In the genomic region with DNA sequence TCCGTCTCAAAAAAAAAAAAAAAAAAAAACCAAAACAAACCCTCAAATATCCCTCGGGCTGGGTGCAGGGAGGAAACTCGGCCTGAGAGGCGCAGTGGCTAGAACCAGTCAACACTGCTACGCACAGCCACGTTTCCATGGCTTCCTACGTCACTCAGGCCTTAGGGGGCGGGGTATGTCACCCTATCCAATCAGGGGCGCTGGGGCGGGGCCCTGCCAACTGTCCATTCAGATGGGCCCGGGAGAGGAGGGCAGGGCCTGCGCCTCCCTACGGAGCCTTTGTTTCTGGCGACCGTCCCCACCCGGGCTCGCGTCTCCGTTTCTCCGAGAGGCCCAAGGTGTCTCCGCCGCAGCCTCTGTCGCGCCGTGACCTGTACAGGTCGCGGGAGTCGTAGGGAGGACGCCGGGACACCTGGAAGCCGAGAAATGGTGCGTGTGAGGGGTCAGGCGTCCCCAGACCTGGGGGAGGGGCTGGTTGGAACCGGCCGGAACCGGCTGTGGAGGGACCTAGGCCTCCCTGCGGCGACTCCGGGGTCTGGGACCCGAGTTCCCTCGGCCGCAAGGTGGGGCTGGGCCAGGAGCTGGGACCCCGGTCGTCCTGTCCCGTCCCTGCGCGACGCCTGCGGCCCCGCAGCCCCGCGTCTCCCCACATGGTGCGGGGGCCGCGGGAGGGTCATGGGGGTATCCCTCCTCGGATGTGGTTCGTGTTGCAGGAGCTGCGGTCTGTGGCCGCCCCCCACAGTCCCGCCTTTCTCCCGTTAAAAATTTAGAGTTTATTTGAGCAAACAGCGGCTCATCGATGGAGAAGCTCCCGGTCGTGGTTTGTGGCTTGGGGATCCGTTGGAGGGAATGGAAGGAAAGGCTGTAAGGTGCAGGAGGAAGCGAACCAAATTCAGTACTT, we compare ENCODE assay signal across 8 cellular contexts. TPM values are rescaled to one million over a fixed set of nuclear protein-coding genes. Genes with fewer than 3 reads are reported as not detected.
A peak's percentile ranks its signal among the peaks of the same experiment; 100 is the strongest.
DNase-seq lines count a peak whose midpoint lies in the region; ATAC-seq, FAIRE-seq and TF ChIP-seq lines count a peak whose summit lies in the region.

A gene (plus strand): TSS at position 282 of the 901 bp plus-strand sequence. CDS start 145 bp downstream, at position 427.

- peak within 1 kb of the TSS; percentile 96 for H3K4me3 ChIP-seq in BE2C (ENCODE audit: low read depth, low read length)

- no peak; the same call in 1 of the 2 replicates for TF ChIP-seq CTCF in BE2C (IDR thresholded peaks at IDR 0.05; ENCODE audit: low read depth, low read length)

- H3K36me3 ChIP-seq in BE2C, result peaks cover 20% of the 10 kb centered on the region

- no peaks in the 10 kb centered on the region for H3K9me3 ChIP-seq in BE2C

- DNase-seq in BE2C, result peak; percentile 99
- DNase-seq in NCI-H510A treated with DMSO at 0.1 percent for 48 hours (lab: John Stamatoyannopoulos, UW), result peak; percentile 96
- peak; percentile 95 to 98 for DNase-seq in activated CD4-positive, alpha-beta T cell treated with anti-CD3 and anti-CD28 coated beads for 4 hours
- DNase-seq in stimulated activated CD4-positive, alpha-beta T cell treated with anti-CD3 and anti-CD28 coated beads, Interleukin-1b, Interleukin-23, amount 100 ng/mL, for 4 hours (ENCODE audit: low read depth in 2 of 2), result peak; percentile 88 to 95

- H3K27ac ChIP-seq in layer of hippocampus (ENCODE audit: low read depth, low read length), result peak within 1 kb of the TSS; percentile 91

- no peaks in the 10 kb centered on the region for H3K27me3 ChIP-seq in BE2C
- H3K27me3 ChIP-seq in layer of hippocampus (ENCODE audit: control insufficient read depth, insufficient read depth, low read length), result no peaks in the 10 kb centered on the region

- TF ChIP-seq POLR2A in GM19193 (IDR thresholded peaks at IDR 0.05; ENCODE audit: extremely low read depth, insufficient read depth, insufficient read length), result peak; percentile 95

- ATAC-seq in HG03439 (IDR thresholded peaks at IDR 0.05; ENCODE audit: unreplicated experiment), result peak; percentile 99

- FAIRE-seq in colon (lab: Jason Lieb, UNC), result peak; percentile 85

- no peaks in the 10 kb centered on the region for H3K4me1 ChIP-seq in BE2C

RNA-seq across cellular contexts. Expression of the gene that starts here (rescaled TPM):
- 9.6 TPM for polyA plus RNA-seq in BE2C (2012; ENCODE audit: insufficient read depth, insufficient read length, low read depth)

Comparison
In these comparisons a context has a peak if more than half of its experiments do, and no peak if none do; other contexts are left out.
1. Peak in every context shown above with its lines: DNase-seq, ATAC-seq, H3K4me3 ChIP-seq and H3K27ac ChIP-seq.